Comparison of ENCODE assay signal across 16 cellular contexts in the genomic region with DNA sequence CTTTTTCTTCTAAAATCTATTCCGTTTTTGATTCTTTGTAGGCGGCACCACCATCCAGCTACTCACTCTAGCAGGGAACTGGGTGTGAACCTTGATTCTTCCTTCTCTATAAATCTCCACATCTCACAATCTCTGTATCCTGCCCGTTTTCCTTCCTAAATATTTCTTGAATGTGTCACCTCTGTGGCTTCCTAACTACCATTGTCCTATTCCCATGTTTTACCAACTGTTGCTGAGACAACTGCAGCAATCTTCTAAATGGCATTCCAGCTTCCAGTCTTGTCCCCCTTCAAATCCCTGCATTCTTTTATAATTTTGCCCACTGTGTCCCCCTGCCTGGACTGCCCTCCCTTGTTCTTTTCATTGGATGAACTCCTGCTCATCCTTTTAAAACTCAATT.
A peak's percentile ranks its signal among the peaks of the same experiment; 100 is the strongest.
DNase-seq lines count a peak whose midpoint lies in the region; ATAC-seq, FAIRE-seq and TF ChIP-seq lines count a peak whose summit lies in the region.
"Had no signal": no experiment of that assay in that cellular context is flagged by ENCODE, and none has a peak within 500 bp of the region (broad histone marks: within the 10 kb centered on the region; RNA-seq: fewer than 3 reads in every experiment).

No MANE protein-coding gene starts in this region.

- peaks cover 10% of the 10 kb centered on the region for H3K9me3 Mint-ChIP-seq in memory B cell

- H3K9me2 ChIP-seq in Karpas-422 (replicated peaks; ENCODE audit: insufficient read depth, low read length): no peaks in the 10 kb centered on the region

- H3K9me3 ChIP-seq in Karpas-422 (ENCODE audit: low read length): peaks cover 3% of the 10 kb centered on the region
- H3K9me3 ChIP-seq: HAP-1 had no signal

- no peak for TF ChIP-seq CTCF in AG10803 (conservative IDR thresholded peaks at IDR 0.05; ENCODE audit: low read length)

- no peak overlapping the region for H3K4me3 ChIP-seq in AG10803 (ENCODE audit: low read length)
- H3K4me3 ChIP-seq in Karpas-422 (ENCODE audit: low read length): peak overlapping the region; percentile 30; the same call in 1 of the 2 replicates
- H3K4me3 ChIP-seq: HAP-1 had no signal

- no peak for ATAC-seq in memory B cell (ENCODE audit: low read depth)
- no peak for ATAC-seq in stimulated activated naive CD8-positive, alpha-beta T cell treated with anti-CD3 and anti-CD28 coated beads, Interleukin-15, Interleukin-2, amounts not matched to agents 100 U/mL and 50 U/mL, for 24 hours
- ATAC-seq in HG03139 (IDR thresholded peaks at IDR 0.05; ENCODE audit: unreplicated experiment): no peak
- ATAC-seq: right cardiac atrium, SK-N-SH treated with all-trans-retinoic acid at 6 μM for 48 hours had no signal

- H3K36me3 Mint-ChIP-seq in memory B cell: peaks cover 28% of the 10 kb centered on the region

- FAIRE-seq in frontal cortex (lab: Jason Lieb, UNC): no peak

- no peaks in the 10 kb centered on the region for H3K36me3 ChIP-seq in Karpas-422 (ENCODE audit: insufficient read depth, low read length)
- H3K36me3 ChIP-seq: HAP-1 had no signal

- no peaks in the 10 kb centered on the region for H3K27me3 Mint-ChIP-seq in memory B cell
- H3K27me3 Mint-ChIP-seq: activated CD4-positive, alpha-beta memory T cell treated with anti-CD3 and anti-CD28 coated beads, Interleukin-2, amount 10 ng/mL, durations not matched to agents 7 days and 5 days had no signal

- H4K20me1 ChIP-seq in Karpas-422 (ENCODE audit: insufficient read depth, low read depth, low read length): no peaks in the 10 kb centered on the region

- H3K9ac ChIP-seq in Karpas-422 (ENCODE audit: low read length): 0 out of 2 replicates have a peak overlapping the region, but pooled peaks have one; percentile 5

- no peaks in the 10 kb centered on the region for H3K27me3 ChIP-seq in Karpas-422 (ENCODE audit: low read length)

- H3K4me3 Mint-ChIP-seq in memory B cell: no peak overlapping the region
- H3K4me3 Mint-ChIP-seq: activated CD4-positive, alpha-beta memory T cell treated with anti-CD3 and anti-CD28 coated beads, Interleukin-2, amount 10 ng/mL, durations not matched to agents 7 days and 5 days had no signal

- H3K27ac ChIP-seq in Karpas-422 (ENCODE audit: low read length): no peak overlapping the region

- H3K4me1 ChIP-seq in Karpas-422 (ENCODE audit: low read length): peaks cover 18% of the 10 kb centered on the region

- H3K79me2 ChIP-seq in Karpas-422 (ENCODE audit: low read length): no peaks in the 10 kb centered on the region

- peaks cover 3% of the 10 kb centered on the region for H3K4me1 Mint-ChIP-seq in memory B cell
- H3K4me1 Mint-ChIP-seq: activated CD4-positive, alpha-beta memory T cell treated with anti-CD3 and anti-CD28 coated beads, Interleukin-2, amount 10 ng/mL, durations not matched to agents 7 days and 5 days had no signal

- H3K27ac Mint-ChIP-seq in memory B cell: peak overlapping the region; percentile 9
- H3K27ac Mint-ChIP-seq: activated CD4-positive, alpha-beta memory T cell treated with anti-CD3 and anti-CD28 coated beads, Interleukin-2, amount 10 ng/mL, durations not matched to agents 7 days and 5 days had no signal

- peak overlapping the region; percentile 71 for H2AFZ ChIP-seq in Karpas-422 (ENCODE audit: low read length)

- DNase-seq in AG10803 (ENCODE audit: low read depth) (peak; percentile 30), Karpas-422 (no peak), dermis microvascular lymphatic vessel endothelial cell (ENCODE audit: low read depth in 2 of 2) (peak; percentile 18 to 83), memory B cell (ENCODE audit: low spot score in 2 of 2) (no peak), frontal cortex (ENCODE audit: low spot score in 2 of 2) (no peak)
- no peak for DNase-seq in stimulated activated naive CD8-positive, alpha-beta T cell treated with anti-CD3 and anti-CD28 coated beads, Interleukin-15, Interleukin-2, amounts not matched to agents 100 U/mL and 50 U/mL, for 24 hours
- DNase-seq in stimulated activated CD4-positive, alpha-beta T cell treated with anti-CD3 and anti-CD28 coated beads, Interleukin-12 subunit alpha, Interleukin-12 subunit beta, amount 100 ng/mL, for 4 hours: no peak
- DNase-seq: activated CD4-positive, alpha-beta memory T cell treated with anti-CD3 and anti-CD28 coated beads, Interleukin-2, amount 10 ng/mL, durations not matched to agents 7 days and 5 days; cerebellar nuclear complex; NCI-H2029 treated with DMSO at 0.1 percent for 48 hours; NCI-H526 treated with DMSO at 0.1 percent for 48 hours; OCI-M1; right cardiac atrium had no signal

- peak overlapping the region; percentile 50 for H3K4me2 ChIP-seq in Karpas-422 (ENCODE audit: low read depth, low read length, poor library complexity, severe bottlenecking)

Comparison
In these comparisons a context has a peak if more than half of its experiments do, and no peak if none do; other contexts are left out.
1. DNase-seq: peak in AG10803 (single experiment) and dermis microvascular lymphatic vessel endothelial cell (2 of 2); none in Karpas-422 (single experiment), memory B cell (0 of 2), stimulated activated naive CD8-positive, alpha-beta T cell treated with anti-CD3 and anti-CD28 coated beads, Interleukin-15, Interleukin-2, amounts not matched to agents 100 U/mL and 50 U/mL, for 24 hours (single experiment), frontal cortex (0 of 2) and stimulated activated CD4-positive, alpha-beta T cell treated with anti-CD3 and anti-CD28 coated beads, Interleukin-12 subunit alpha, Interleukin-12 subunit beta, amount 100 ng/mL, for 4 hours (single experiment).